In the genomic region with DNA sequence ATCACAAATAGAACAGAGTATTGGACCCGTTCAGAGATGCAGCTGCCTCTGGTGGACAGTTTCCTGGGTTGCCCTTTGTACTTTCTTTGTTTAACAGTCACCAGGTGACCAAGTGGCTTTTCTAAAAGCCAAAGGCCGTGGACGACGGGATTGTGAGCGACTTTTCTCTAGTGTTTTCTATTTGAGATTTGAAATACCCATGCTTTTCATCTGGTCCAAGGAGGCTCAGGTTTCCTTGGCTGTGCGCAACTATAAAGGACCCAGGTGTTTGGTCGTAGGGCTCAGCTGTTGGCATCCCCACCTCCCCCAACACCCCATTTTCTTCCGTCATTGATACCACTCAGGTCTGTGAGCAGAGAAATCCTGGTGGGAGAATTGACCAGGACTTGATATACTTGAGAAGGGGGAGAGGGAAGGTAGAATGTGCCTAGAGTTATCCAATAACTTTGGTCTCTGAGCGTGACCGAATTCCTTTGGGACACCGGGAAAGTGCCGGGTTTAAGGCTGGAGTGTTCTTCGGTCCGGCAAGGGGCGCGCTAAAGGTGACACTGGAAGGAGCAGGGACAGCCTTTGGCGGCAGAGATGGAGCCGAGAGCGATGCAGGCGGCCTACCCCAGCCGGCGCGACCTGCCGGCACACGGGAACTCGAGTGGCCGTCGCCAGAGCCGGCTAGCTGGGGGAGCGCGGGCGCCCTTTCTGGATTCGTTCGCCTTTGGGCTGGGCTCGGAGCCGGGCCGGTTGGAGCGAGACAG, we compare ENCODE assay signal across 8 cellular contexts.
DNase-seq lines count a peak whose midpoint lies in the region; ATAC-seq and TF ChIP-seq lines count a peak whose summit lies in the region.

No MANE protein-coding gene starts in this region.

- no peaks in the 10 kb centered on the region for H3K27me3 ChIP-seq in heart right ventricle
- H3K27me3 ChIP-seq in fibroblast of lung (ENCODE audit: control insufficient read depth, insufficient read depth, low read length) = no peaks in the 10 kb centered on the region

- in situ Hi-C loops in G401 (cut with HindIII; ENCODE audit: low sequenced_read_pairs) = no loop called here

- intact Hi-C loops in heart right ventricle (cut with DNase I) (loop anchor here in 2 of 10 donors (2.0 to 5.0 kb wide), 2 partner anchors 15 to 36 kb away; no protein-coding TSS in a partner anchor), Right ventricle myocardium superior (cut with DNase I) (no loop called here)

- no peaks in the 10 kb centered on the region for H3K27me3 Mint-ChIP-seq in progenitor cell of endocrine pancreas

- H3K36me3 Mint-ChIP-seq in progenitor cell of endocrine pancreas (ENCODE audit: insufficient read depth) = peaks cover 7% of the 10 kb centered on the region

- H3K4me3 ChIP-seq in heart right ventricle (peak overlapping the region; percentile 11 to 95 (median 88)), fibroblast of lung (replicated peaks in 1 of 4; ENCODE audit: control extremely low read depth in 1 of 4, insufficient read depth in 1 of 4, low read depth in 3 of 4, low read length in 4 of 4) (peak overlapping the region; percentile 54 to 72 (median 62))

- DNase-seq in heart right ventricle = no peak
- DNase-seq in Right ventricle myocardium superior = no peak
- DNase-seq in RWPE1 (ENCODE audit: low spot score) = no peak
- DNase-seq in fibroblast of lung (ENCODE audit: low read depth in 2 of 2) = no peak
- DNase-seq in progenitor cell of endocrine pancreas (ENCODE audit: low spot score, unreplicated experiment) = no peak
- no peak for DNase-seq in G401 (ENCODE audit: low spot score)

- H3K4me3 Mint-ChIP-seq in progenitor cell of endocrine pancreas (ENCODE audit: low read depth) = peak overlapping the region; percentile 88

- H2AFZ ChIP-seq in fibroblast of lung (ENCODE audit: low read length) = no peak overlapping the region

- peak overlapping the region; percentile 99 for H3K27ac Mint-ChIP-seq in progenitor cell of endocrine pancreas

- peak overlapping the region; percentile 94 for H3K4me2 ChIP-seq in fibroblast of lung (ENCODE audit: extremely low read depth, insufficient read depth, low read length)

- no peaks in the 10 kb centered on the region for H4K20me1 ChIP-seq in fibroblast of lung (ENCODE audit: control insufficient read depth, extremely low read depth, insufficient read depth, low read length)

- peak in 1 of 9 donors; percentile 9 for TF ChIP-seq CTCF in heart right ventricle (IDR thresholded peaks at IDR 0.05)
- no peak for TF ChIP-seq CTCF in RWPE1 (conservative IDR thresholded peaks at IDR 0.05; ENCODE audit: low read depth)
- TF ChIP-seq CTCF in fibroblast of lung (conservative IDR thresholded peaks at IDR 0.05 in 1 of 2, IDR thresholded peaks at IDR 0.05 in 1 of 2; ENCODE audit: low read depth in 1 of 2, low read length in 2 of 2) = no peak
- TF ChIP-seq CTCF in progenitor cell of endocrine pancreas (IDR thresholded peaks at IDR 0.05; ENCODE audit: unreplicated experiment) = peak; percentile 37

- peaks cover 21 to 80% (median 75%) of the 10 kb centered on the region in 9 donors for H3K4me1 ChIP-seq in heart right ventricle
- H3K4me1 ChIP-seq in fibroblast of lung (ENCODE audit: control insufficient read depth, extremely low read depth, insufficient read depth, low read length) = peaks cover 37% of the 10 kb centered on the region

- H3K27ac ChIP-seq in heart right ventricle (peak overlapping the region; percentile 82 to 98 (median 94)), RWPE1 (peak overlapping the region; percentile 90), fibroblast of lung (ENCODE audit: insufficient read depth, low read length) (peak overlapping the region; percentile 83)

- WGBS in heart right ventricle, 2 donors = 8 to 10% methylated on average over 38 of the region's 38 CpGs

- H3K9ac ChIP-seq in fibroblast of lung (ENCODE audit: insufficient read depth, low read length) = peak overlapping the region; percentile 76

- peaks cover 0 to 29% (median 0%) of the 10 kb centered on the region in 9 donors for H3K36me3 ChIP-seq in heart right ventricle
- H3K36me3 ChIP-seq in fibroblast of lung (ENCODE audit: control insufficient read depth, insufficient read depth, low read length) = peaks cover 4% of the 10 kb centered on the region

- POLR2A ChIA-PET in RWPE1 (lab: Yijun Ruan, JAX; ENCODE audit: low non-redundant PET) = no interaction called here

- peaks cover 56% of the 10 kb centered on the region for H3K4me1 Mint-ChIP-seq in progenitor cell of endocrine pancreas (ENCODE audit: low read depth)

- no peak for ATAC-seq in heart right ventricle
- no peak for ATAC-seq in Right ventricle myocardium superior (ENCODE audit: poor library complexity)
- no peak for ATAC-seq in HG03521 (IDR thresholded peaks at IDR 0.05; ENCODE audit: unreplicated experiment)
- ATAC-seq in GM18519 (IDR thresholded peaks at IDR 0.05; ENCODE audit: low FRiP score, unreplicated experiment) = no peak

- H3K9me3 ChIP-seq in heart right ventricle (no peaks in the 10 kb centered on the region), fibroblast of lung (ENCODE audit: control insufficient read depth, insufficient read depth, low read depth, low read length) (no peaks in the 10 kb centered on the region)

- peaks cover 55% of the 10 kb centered on the region for H3K79me2 ChIP-seq in fibroblast of lung (ENCODE audit: control insufficient read depth, insufficient read depth, low read length)

- no peaks in the 10 kb centered on the region for H3K9me3 Mint-ChIP-seq in progenitor cell of endocrine pancreas (ENCODE audit: low read depth)

- CTCF ChIA-PET in RWPE1 (lab: Yijun Ruan, JAX) = interaction anchor here (1.2 kb wide), 1 partner anchor 33 kb away, joined by 4 read pairs; no protein-coding TSS in a partner anchor
